ENCODE assay signal across 8 cellular contexts in genomic region chr13:24727731-24728601, GRCh38. TPM values are rescaled to one million over a fixed set of nuclear protein-coding genes. Genes with fewer than 3 reads are reported as not detected.
DNase-seq lines count a peak whose midpoint lies in the region; ATAC-seq and TF ChIP-seq lines count a peak whose summit lies in the region.

No MANE protein-coding gene starts in this region.

- H3K79me2 ChIP-seq in MM.1S (ENCODE audit: low read length): no peaks in the 10 kb centered on the region

- H2AFZ ChIP-seq in MM.1S (ENCODE audit: low read length): no peak overlapping the region

- TF ChIP-seq CTCF in GM10248 (IDR thresholded peaks at IDR 0.05; ENCODE audit: control extremely low read depth, extremely low read depth, low read depth, missing control alignments): peak; percentile 80
- peak; percentile 44 for TF ChIP-seq CTCF in MM.1S (IDR thresholded peaks at IDR 0.05; ENCODE audit: low read length)

- H3K4me3 ChIP-seq in HAP-1 (no peak overlapping the region), MM.1S (ENCODE audit: low read length) (no peak overlapping the region)

- no peak overlapping the region for H3K27ac Mint-ChIP-seq in activated naive CD4-positive, alpha-beta T cell treated with anti-CD3 and anti-CD28 coated beads, Interleukin-2, amount 50 U/mL, for 72 hours

- H3F3A ChIP-seq in MM.1S (ENCODE audit: insufficient read depth, low read length): no peaks in the 10 kb centered on the region

- H3K27ac ChIP-seq in MM.1S (ENCODE audit: low read length): no peak overlapping the region

- H3K9me3 ChIP-seq in HAP-1 (0 out of 2 replicates have a peak, but pooled peaks cover 2% of the 10 kb centered on the region), MM.1S (replicated peaks; ENCODE audit: insufficient read depth, low read length) (no peaks in the 10 kb centered on the region)

- POLR2A ChIA-PET in GM10248 (lab: Yijun Ruan, JAX): no interaction called here

- H3K27me3 ChIP-seq in HAP-1 (ENCODE audit: low read depth): no peaks in the 10 kb centered on the region
- H3K27me3 ChIP-seq in MM.1S (replicated peaks; ENCODE audit: insufficient read depth, low read length): no peaks in the 10 kb centered on the region

- no peaks in the 10 kb centered on the region for H4K20me1 ChIP-seq in MM.1S (ENCODE audit: insufficient read depth, low read length)

- in situ Hi-C loops in HAP-1 (cut with MboI; ENCODE audit: low sequenced_read_pairs) (no loop called here), SK-MEL-5 (cut with HindIII; ENCODE audit: low pct_unique_long_range_greater_than_20kb, low sequenced_read_pairs) (no loop called here)

- H3K9me3 Mint-ChIP-seq in activated naive CD4-positive, alpha-beta T cell treated with anti-CD3 and anti-CD28 coated beads, Interleukin-2, amount 50 U/mL, for 72 hours: no peaks in the 10 kb centered on the region

- peak; percentile 96 for ATAC-seq in activated naive CD4-positive, alpha-beta T cell treated with anti-CD3 and anti-CD28 coated beads, Interleukin-2, amount 50 U/mL, for 72 hours
- no peak for ATAC-seq in GM19328 (IDR thresholded peaks at IDR 0.05; ENCODE audit: unreplicated experiment)

- H3K9ac ChIP-seq in MM.1S (ENCODE audit: low read length): no peak overlapping the region

- DNase-seq in GM10248 (ENCODE audit: extremely low spot score) (peak; percentile 87), HAP-1 (ENCODE audit: low spot score in 2 of 2) (peak; percentile 65 to 78), MM.1S (peak; percentile 76), SK-MEL-5 (ENCODE audit: low read depth, low spot score) (peak; percentile 91), head of caudate nucleus (peak; percentile 22 to 86 (median 65)), renal cortical epithelial cell (ENCODE audit: low read depth) (peak; percentile 74)
- DNase-seq in activated naive CD4-positive, alpha-beta T cell treated with anti-CD3 and anti-CD28 coated beads, Interleukin-2, amount 50 U/mL, for 72 hours (ENCODE audit: low spot score in 2 of 2): peak in 1 of 2 donors; percentile 63

- no peaks in the 10 kb centered on the region for H3K36me3 ChIP-seq in HAP-1 (replicated peaks)
- no peaks in the 10 kb centered on the region for H3K36me3 ChIP-seq in MM.1S (replicated peaks; ENCODE audit: insufficient read depth, low read length)

- no peak overlapping the region for H3K4me2 ChIP-seq in MM.1S (ENCODE audit: low read depth, low read length)

- no peaks in the 10 kb centered on the region for H3K9me2 ChIP-seq in MM.1S (replicated peaks; ENCODE audit: insufficient read depth, low read length)

- no peaks in the 10 kb centered on the region for H3K36me3 Mint-ChIP-seq in activated naive CD4-positive, alpha-beta T cell treated with anti-CD3 and anti-CD28 coated beads, Interleukin-2, amount 50 U/mL, for 72 hours

- no peaks in the 10 kb centered on the region for H3K4me1 ChIP-seq in HAP-1
- no peaks in the 10 kb centered on the region for H3K4me1 ChIP-seq in MM.1S (ENCODE audit: low read length)

- intact Hi-C loops in head of caudate nucleus (cut with DNase I): no loop called here

- CTCF ChIA-PET in GM10248 (lab: Yijun Ruan, JAX): interaction anchor here (0.7 to 4.0 kb wide), 27 partner anchors 9 to 414 kb away, joined by 3 to 31 read pairs (median 3); no protein-coding TSS in a partner anchor

RNA-seq across cellular contexts. Expression of gene RNF17, which starts 36.0 kb away (rescaled TPM):
- not detected in 2 replicates for total RNA-seq in SK-MEL-5 (2014; rRNA removed; shearing (Covaris generic))
- 0.06 TPM in 1 of 2 replicates, not detected in the other for polyA plus RNA-seq in SK-MEL-5 (2015; cell fraction: cytosol; rRNA removed)
- not detected in 2 replicates for polyA plus RNA-seq in SK-MEL-5 (2015; cell fraction: nucleus; rRNA removed)
- total RNA-seq in activated naive CD4-positive, alpha-beta T cell treated with anti-CD3 and anti-CD28 coated beads, Interleukin-2, amount 50 U/mL, for 72 hours: under 1 TPM; 0.54 to 0.61 TPM
- total RNA-seq in renal cortical epithelial cell: not detected in 2 replicates

RNA-seq across cellular contexts. Expression of gene ATP12A, which starts 47.8 kb away (rescaled TPM):
- total RNA-seq in SK-MEL-5 (2014; rRNA removed; shearing (Covaris generic)): 0.48 and 0.72 TPM in 2 replicates
- 0.17 and 0.28 TPM in 2 replicates for polyA plus RNA-seq in SK-MEL-5 (2015; cell fraction: cytosol; rRNA removed)
- polyA plus RNA-seq in SK-MEL-5 (2015; cell fraction: nucleus; rRNA removed): 0.96 and 0.98 TPM in 2 replicates
- total RNA-seq in activated naive CD4-positive, alpha-beta T cell treated with anti-CD3 and anti-CD28 coated beads, Interleukin-2, amount 50 U/mL, for 72 hours: under 1 TPM in 1 of 2 donors, not detected in 1; 0.12 TPM
- total RNA-seq in renal cortical epithelial cell: not detected in 2 replicates
